Comparison of ENCODE assay signal across 6 cellular contexts in the genomic region with DNA sequence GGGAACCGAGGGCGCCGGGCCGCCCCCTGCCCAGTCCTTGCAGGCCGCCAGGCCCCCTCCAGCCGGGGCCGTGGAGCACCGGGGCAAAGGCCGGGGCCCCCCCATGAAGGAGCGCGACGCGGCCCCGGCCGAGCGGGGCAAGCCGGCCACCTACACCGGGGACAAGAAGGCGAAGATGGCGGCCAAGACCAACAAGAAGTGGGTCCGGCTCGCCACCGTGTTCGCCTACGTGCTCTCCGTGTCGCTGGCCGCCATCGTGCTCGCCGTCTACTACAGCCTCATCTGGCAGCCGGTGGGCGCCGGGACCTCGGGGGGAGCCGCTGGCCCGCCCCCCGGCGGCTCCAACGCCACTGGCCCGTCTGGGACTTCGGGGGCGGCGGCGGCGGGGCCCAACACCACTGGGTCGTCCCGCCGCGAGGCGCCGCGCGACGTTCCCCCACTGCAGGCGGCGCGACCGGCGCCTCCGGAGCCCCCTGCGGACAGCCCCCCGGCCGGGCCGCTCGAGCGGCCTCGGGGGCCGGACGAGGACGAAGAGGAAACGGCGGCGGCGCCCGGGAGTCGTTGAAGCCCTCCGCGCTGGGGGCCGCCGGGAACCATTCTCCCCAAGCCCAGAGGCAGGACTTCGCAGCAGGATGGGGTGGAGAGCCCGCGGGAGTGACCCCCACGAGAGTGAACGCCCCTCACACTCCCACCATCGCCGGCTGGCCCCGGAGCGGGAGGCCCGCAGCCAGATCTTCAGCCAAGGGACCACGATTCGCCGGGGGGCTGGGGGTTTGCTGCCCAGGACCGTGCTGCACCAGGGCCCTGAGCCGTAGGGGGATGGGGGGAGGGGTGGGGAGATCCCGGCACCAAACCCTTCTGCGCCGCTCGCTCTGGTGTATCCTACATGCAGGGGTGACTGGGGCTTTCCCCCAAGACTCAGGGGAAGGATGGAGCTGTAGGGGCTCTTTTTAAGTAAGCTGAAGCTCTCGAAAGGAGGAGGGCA. TPM values are rescaled to one million over a fixed set of nuclear protein-coding genes. Genes with fewer than 3 reads are reported as not detected.
A peak's percentile ranks its signal among the peaks of the same experiment; 100 is the strongest.
DNase-seq lines count a peak whose midpoint lies in the region; ATAC-seq, FAIRE-seq and TF ChIP-seq lines count a peak whose summit lies in the region.

No MANE protein-coding gene starts in this region.

- H3K9me3 ChIP-seq in mucosa of rectum (ENCODE audit: control insufficient read depth in 2 of 2, low read length in 2 of 2), result no peaks in the 10 kb centered on the region

- peak overlapping the region; percentile 68 to 70 for H3K4me3 ChIP-seq in mucosa of rectum (ENCODE audit: low read length in 2 of 2)

- no peak for TF ChIP-seq POLR2A in GM12892 (IDR thresholded peaks at IDR 0.05; ENCODE audit: low read depth, low read length)

- no peak for FAIRE-seq in GM12892 (lab: Jason Lieb, UNC)

- DNase-seq in D341Med (ENCODE audit: low spot score) (peak; percentile 55), SIG-M5 (lab: John Stamatoyannopoulos, UW) (no peak), GM12892 (ENCODE audit: insufficient read length) (no peak)

- peak overlapping the region; percentile 66 to 69 for H3K9ac ChIP-seq in mucosa of rectum (ENCODE audit: low read depth in 1 of 2, low read length in 2 of 2)

- no peaks in the 10 kb centered on the region for H3K27me3 ChIP-seq in mucosa of rectum (ENCODE audit: control insufficient read depth in 2 of 2, insufficient read depth in 2 of 2, low read length in 2 of 2)

- 1 to 3% (median 2%) methylated on average over 62 to 100 of the region's 101 CpGs for WGBS in adipose tissue, 3 donors

- peaks cover 17 to 18% of the 10 kb centered on the region in 2 donors for H3K4me1 ChIP-seq in mucosa of rectum (ENCODE audit: control insufficient read depth in 2 of 2, insufficient read depth in 2 of 2, low read length in 2 of 2)

- H3K27ac ChIP-seq in adipose tissue (ENCODE audit: low read depth, low read length), result peak overlapping the region; percentile 9
- peak overlapping the region in 1 of 2 donors; percentile 49 for H3K27ac ChIP-seq in mucosa of rectum (ENCODE audit: low read depth in 2 of 2, low read length in 2 of 2)

- peak; percentile 2 for ATAC-seq in HG02981 (IDR thresholded peaks at IDR 0.05; ENCODE audit: unreplicated experiment)

- no peaks in the 10 kb centered on the region for H3K36me3 ChIP-seq in mucosa of rectum (ENCODE audit: control insufficient read depth in 2 of 2, insufficient read depth in 2 of 2, low read length in 2 of 2)

RNA-seq across cellular contexts. Expression of a gene that starts 0.8 kb away (rescaled TPM):
- 1 to 10 TPM; 3.7 to 9.1 (median 7.4) TPM for polyA plus RNA-seq in adipose tissue
- polyA plus RNA-seq in GM12892 (2012; ENCODE audit: missing spikeins), result 4.6 TPM

RNA-seq across cellular contexts. Expression of a gene that starts 16.5 kb away (rescaled TPM):
- 10 to 100 TPM in 1 of 3 donors, 1 to 10 TPM in 2; 2.8 to 14.6 (median 4.3) TPM for polyA plus RNA-seq in adipose tissue
- 0.08 TPM for polyA plus RNA-seq in GM12892 (2012; ENCODE audit: missing spikeins)

RNA-seq across cellular contexts. Expression of a gene that starts 16.5 kb away (rescaled TPM):
- 10 to 100 TPM in 2 of 3 donors, 1 to 10 TPM in 1; 3.3 to 15.1 (median 12.7) TPM for polyA plus RNA-seq in adipose tissue
- polyA plus RNA-seq in GM12892 (2012; ENCODE audit: missing spikeins), result 8.8 TPM

RNA-seq across cellular contexts. Expression of a gene that starts 26.6 kb away (rescaled TPM):
- polyA plus RNA-seq in adipose tissue, result 10 to 100 TPM in 1 of 3 donors, 1 to 10 TPM in 2; 2.2 to 37.3 (median 8.8) TPM
- not detected for polyA plus RNA-seq in GM12892 (2012; ENCODE audit: missing spikeins)

RNA-seq across cellular contexts. Expression of a gene that starts 33.8 kb away (rescaled TPM):
- polyA plus RNA-seq in adipose tissue, result under 1 TPM; 0.24 to 0.62 (median 0.56) TPM
- polyA plus RNA-seq in GM12892 (2012; ENCODE audit: missing spikeins), result not detected
